ENCODE assay signal across 8 cellular contexts in the genomic region with DNA sequence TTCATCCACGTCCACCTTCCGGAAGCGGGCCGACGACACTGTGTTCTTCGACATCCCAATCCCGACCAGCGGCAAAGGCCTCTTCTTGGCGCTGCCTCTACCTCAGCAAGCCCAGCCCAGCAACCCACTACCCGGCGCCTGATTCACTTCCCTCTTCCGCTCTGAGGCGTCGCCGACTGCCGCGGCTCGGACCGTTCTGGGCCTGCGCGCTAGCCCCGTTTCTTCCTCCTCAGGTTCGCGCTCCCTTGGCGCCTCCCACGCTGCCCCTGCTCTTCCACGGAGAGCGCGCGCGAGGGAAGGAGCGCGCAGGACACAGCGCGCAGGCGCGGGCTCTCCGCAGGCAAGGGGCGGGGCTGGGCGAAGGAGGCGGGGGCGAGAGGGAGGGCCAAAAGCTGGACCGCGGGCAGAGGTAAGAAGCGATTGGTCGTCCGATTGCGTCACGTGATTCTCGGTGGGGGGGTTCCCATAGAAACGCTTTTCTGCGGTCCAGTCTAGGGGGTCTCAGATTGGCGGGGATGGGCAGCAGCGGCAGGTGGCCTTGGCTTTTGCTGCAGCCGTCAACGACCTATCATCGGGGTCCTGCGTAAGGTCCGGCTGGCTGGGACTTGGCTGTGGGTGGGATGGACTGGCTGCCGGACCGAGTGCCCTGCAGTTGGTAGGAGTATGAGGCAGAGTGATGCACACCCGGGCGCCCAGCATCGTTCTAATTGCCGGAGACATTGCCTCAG. TPM values are rescaled to one million over a fixed set of nuclear protein-coding genes. Genes with fewer than 3 reads are reported as not detected.
DNase-seq lines count a peak whose midpoint lies in the region; ATAC-seq, FAIRE-seq and TF ChIP-seq lines count a peak whose summit lies in the region.

A gene (minus strand): TSS at position 178 of the 728 bp plus-strand sequence. CDS start 124 bp downstream, at position 54.

- TF ChIP-seq CTCF in AG09319 (IDR thresholded peaks at IDR 0.05; ENCODE audit: low read depth, low read length) (no peak), kidney (IDR thresholded peaks at IDR 0.05; ENCODE audit: borderline replicate concordance, extremely low read depth, insufficient read depth) (no peak)

- peaks cover under 1 to 10% of the 10 kb centered on the region in 2 donors for H3K36me3 ChIP-seq in kidney (ENCODE audit: control insufficient read depth in 1 of 2, insufficient read depth in 2 of 2, low read length in 2 of 2)

- no peaks in the 10 kb centered on the region for H3K9me3 ChIP-seq in kidney (ENCODE audit: control insufficient read depth in 1 of 2, low read length in 2 of 2)

- FAIRE-seq in kidney (lab: Jason Lieb, UNC) = no peak

- H3K9ac ChIP-seq in kidney (ENCODE audit: low read length in 2 of 2) = peak within 1 kb of the TSS; percentile 49 to 74

- H3K4me3 ChIP-seq in kidney (ENCODE audit: low read length in 2 of 2) = peak within 1 kb of the TSS; percentile 90

- DNase-seq in AG09319 (ENCODE audit: extremely low read depth, low read depth) (peak; percentile 96), NCI-H510A (lab: John Stamatoyannopoulos, UW) (peak; percentile 77), cerebellum (ENCODE audit: low spot score) (peak; percentile 97), kidney (peak; percentile 99)
- peak; percentile 93 for DNase-seq in activated CD4-positive, alpha-beta T cell treated with anti-CD3 and anti-CD28 coated beads for 1 hour
- DNase-seq in stimulated activated CD4-positive, alpha-beta T cell treated with anti-CD3 and anti-CD28 coated beads, Interleukin-15, amount 100 ng/mL, for 24 hours = peak; percentile 97

- intact Hi-C loops in kidney (cut with DNase I) = no loop called here

- peak within 1 kb of the TSS; percentile 83 to 90 for H3K27ac ChIP-seq in kidney (ENCODE audit: low read depth in 2 of 2, low read length in 2 of 2)

- peak; percentile 79 for ATAC-seq in GM19043 (IDR thresholded peaks at IDR 0.05; ENCODE audit: low read depth, unreplicated experiment)
- ATAC-seq in HG03378 (IDR thresholded peaks at IDR 0.05; ENCODE audit: unreplicated experiment) = peak; percentile 59

- peaks cover 8 to 15% of the 10 kb centered on the region in 2 donors for H3K4me1 ChIP-seq in kidney (ENCODE audit: control insufficient read depth in 1 of 2, insufficient read depth in 1 of 2, low read depth in 1 of 2, low read length in 2 of 2)

RNA-seq across cellular contexts. Expression of the gene that starts here (rescaled TPM):
- total RNA-seq in cerebellum (47.4 TPM), kidney (107 TPM)
- polyA plus RNA-seq in kidney (ENCODE audit: insufficient read depth, low read depth, low replicate concordance) = 75.9 TPM

Comparison
In these comparisons a context has a peak if more than half of its experiments do, and no peak if none do; other contexts are left out.
1. Peak in every context shown above with its lines: DNase-seq, ATAC-seq, H3K4me3 ChIP-seq and H3K27ac ChIP-seq.